ENCODE assay signal across 30 cellular contexts in the genomic region with DNA sequence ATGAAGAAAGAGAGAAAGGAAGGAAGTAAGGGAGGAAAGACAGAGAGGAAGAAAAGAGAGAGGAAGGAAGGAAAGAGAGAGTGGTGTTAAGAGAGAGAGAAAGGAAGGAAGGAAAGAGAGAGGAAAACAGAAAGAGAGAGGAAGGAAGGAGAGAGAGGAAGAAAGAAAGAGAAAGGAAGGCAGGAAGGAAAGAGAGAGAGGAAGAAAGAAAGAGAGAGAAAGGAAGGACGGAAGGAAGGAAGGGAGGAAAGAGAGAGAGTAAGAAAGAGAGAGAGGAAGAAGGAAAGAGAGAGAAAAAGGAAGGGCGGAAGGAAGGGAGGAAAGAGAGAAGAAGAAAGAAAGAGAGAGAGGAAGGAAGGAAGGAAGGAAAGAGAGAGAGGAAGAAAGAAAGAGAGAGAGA.
"Had no signal": no experiment of that assay in that cellular context is flagged by ENCODE, and none has a peak within 500 bp of the region (broad histone marks: within the 10 kb centered on the region; RNA-seq: fewer than 3 reads in every experiment).

No MANE protein-coding gene starts in this region.

- H3K27me3 ChIP-seq: brain microvascular endothelial cell, dorsolateral prefrontal cortex had no signal

- H3K4me3 Mint-ChIP-seq: activated B cell treated with CpG ODN at 0.5 μM for 24 hours; activated CD8-positive, alpha-beta T cell treated with anti-CD3 and anti-CD28 coated beads for 36 hours; activated naive CD8-positive, alpha-beta T cell; activated T-cell treated with anti-CD3 and anti-CD28 coated beads, Interleukin-2, amount 50 U/mL, for 4 hours; activated T-helper 17 cell treated with anti-CD3 and anti-CD28 coated beads, Interleukin-2, amount 50 U/mL, for 72 hours; central memory CD8-positive, alpha-beta T cell; dendritic cell treated with granulocyte-macrophage colony-stimulating factor and Interleukin-4, amounts not matched to agents 40 ng/mL and 50 ng/mL, for 4 days; endodermal cell; T-helper 17 cell; T-helper 2 cell treated with Interferon-gamma antibody and Interleukin-4, amounts not matched to agents 5 μg/mL and 100 μg/mL, for 36 hours had no signal

- H3K27me3 Mint-ChIP-seq: activated B cell treated with CpG ODN at 0.5 μM for 24 hours; activated naive CD8-positive, alpha-beta T cell; dendritic cell treated with granulocyte-macrophage colony-stimulating factor and Interleukin-4, amounts not matched to agents 40 ng/mL and 50 ng/mL, for 4 days; T-helper 17 cell had no signal

- DNase-seq: activated B cell treated with CpG ODN at 0.5 μM for 24 hours; activated CD4-positive, alpha-beta T cell treated with anti-CD3 and anti-CD28 coated beads for 48 hours; activated CD4-positive, alpha-beta T cell treated with anti-CD3 and anti-CD28 coated beads, Interleukin-2, amount 50 U/mL, for 1 hour; activated CD4-positive, alpha-beta T cell treated with anti-CD3 and anti-CD28 coated beads, Interleukin-2, amount 50 U/mL, for 48 hours; activated CD8-positive, alpha-beta memory T cell treated with anti-CD3 and anti-CD28 coated beads for 24 hours; activated CD8-positive, alpha-beta T cell treated with anti-CD3 and anti-CD28 coated beads for 36 hours; activated effector memory CD4-positive, alpha-beta T cell treated with Interleukin-2 at 50 U/mL for 16 hours; activated gamma-delta T cell treated with Interleukin-2 at 50 U/mL for 16 hours; activated naive CD4-positive, alpha-beta T cell treated with anti-CD3 and anti-CD28 coated beads, Interleukin-2, amount 50 U/mL, for 16 hours; activated naive CD4-positive, alpha-beta T cell treated with Interleukin-2 at 50 U/mL for 16 hours; activated T-cell treated with anti-CD3 and anti-CD28 coated beads, Interleukin-2, amount 50 U/mL, for 4 hours; amniotic stem cell; anterior cingulate cortex; brain microvascular endothelial cell; dorsolateral prefrontal cortex; effector memory CD4-positive, alpha-beta T cell; endodermal cell; foreskin fibroblast; head of caudate nucleus; T-helper 17 cell; T1000; WERI-Rb-1 had no signal

- H3K36me3 ChIP-seq: brain microvascular endothelial cell, WERI-Rb-1 had no signal

- H3K27ac ChIP-seq: brain microvascular endothelial cell, coronary artery, WERI-Rb-1 had no signal

- H3K4me3 ChIP-seq: coronary artery, dorsolateral prefrontal cortex had no signal

- H3K9me3 Mint-ChIP-seq: T-helper 2 cell treated with Interferon-gamma antibody and Interleukin-4, amounts not matched to agents 5 μg/mL and 100 μg/mL, for 36 hours had no signal

- H3K4me1 Mint-ChIP-seq: activated T-helper 17 cell treated with anti-CD3 and anti-CD28 coated beads, Interleukin-2, amount 50 U/mL, for 72 hours; central memory CD8-positive, alpha-beta T cell; T-helper 17 cell had no signal

- ATAC-seq: activated CD4-positive, CD25-positive, alpha-beta regulatory T cell treated with anti-CD3 and anti-CD28 coated beads, Interleukin-2, amount 50 U/mL, for 24 hours; activated CD8-positive, alpha-beta T cell treated with anti-CD3 and anti-CD28 coated beads for 36 hours; activated T-cell treated with anti-CD3 and anti-CD28 coated beads, Interleukin-2, amount 50 U/mL, for 4 hours; activated T-helper 17 cell treated with anti-CD3 and anti-CD28 coated beads, Interleukin-2, amount 50 U/mL, for 72 hours; esophagus mucosa; T-helper 17 cell had no signal

- H3K36me3 Mint-ChIP-seq: activated naive CD8-positive, alpha-beta T cell had no signal

- H3K27ac Mint-ChIP-seq: activated B cell treated with CpG ODN at 0.5 μM for 24 hours; activated CD8-positive, alpha-beta T cell treated with anti-CD3 and anti-CD28 coated beads for 36 hours; activated naive CD8-positive, alpha-beta T cell; activated T-helper 17 cell treated with anti-CD3 and anti-CD28 coated beads, Interleukin-2, amount 50 U/mL, for 72 hours; dendritic cell treated with granulocyte-macrophage colony-stimulating factor and Interleukin-4, amounts not matched to agents 40 ng/mL and 50 ng/mL, for 4 days; endodermal cell; T-helper 17 cell; T-helper 2 cell treated with Interferon-gamma antibody and Interleukin-4, amounts not matched to agents 5 μg/mL and 100 μg/mL, for 36 hours had no signal
